10 cellular contexts compared by ENCODE assay signal in genomic region chr4:140710784-140711622, GRCh38.
"Had no signal": no experiment of that assay in that cellular context is flagged by ENCODE, and none has a peak within 500 bp of the region (broad histone marks: within the 10 kb centered on the region; RNA-seq: fewer than 3 reads in every experiment).

No MANE protein-coding gene starts in this region.

- DNase-seq: activated CD4-positive, alpha-beta T cell treated with anti-CD3 and anti-CD28 coated beads for 4 hours; activated CD8-positive, alpha-beta memory T cell treated with anti-CD3 and anti-CD28 coated beads for 24 hours; activated naive CD4-positive, alpha-beta T cell treated with anti-CD3 and anti-CD28 coated beads, Interleukin-2, amount 50 U/mL, for 16 hours; cerebellar nuclear complex; left ventricle myocardium superior; retina; stimulated activated CD4-positive, alpha-beta T cell treated with anti-CD3 and anti-CD28 coated beads, Interleukin-15, amount 100 ng/mL, for 24 hours; stimulated activated CD4-positive, alpha-beta T cell treated with anti-CD3 and anti-CD28 coated beads, Interleukin-4, amount 100 ng/mL, for 24 hours had no signal

- H3K9me3 ChIP-seq: gastroesophageal sphincter had no signal

- H3K27ac Mint-ChIP-seq: dendritic cell treated with granulocyte-macrophage colony-stimulating factor and Interleukin-4, amounts not matched to agents 40 ng/mL and 50 ng/mL, for 4 days had no signal

- H3K9me3 Mint-ChIP-seq: dendritic cell treated with granulocyte-macrophage colony-stimulating factor and Interleukin-4, amounts not matched to agents 40 ng/mL and 50 ng/mL, for 4 days had no signal

- H3K27me3 ChIP-seq: gastroesophageal sphincter had no signal

- H3K36me3 ChIP-seq: gastroesophageal sphincter had no signal

- H3K27ac ChIP-seq: gastroesophageal sphincter had no signal

- H3K4me3 ChIP-seq: gastroesophageal sphincter had no signal

- ATAC-seq: gastroesophageal sphincter, left ventricle myocardium superior had no signal

- H3K27me3 Mint-ChIP-seq: dendritic cell treated with granulocyte-macrophage colony-stimulating factor and Interleukin-4, amounts not matched to agents 40 ng/mL and 50 ng/mL, for 4 days had no signal

- H3K4me3 Mint-ChIP-seq: dendritic cell treated with granulocyte-macrophage colony-stimulating factor and Interleukin-4, amounts not matched to agents 40 ng/mL and 50 ng/mL, for 4 days had no signal
